8 cellular contexts compared by ENCODE assay signal in the genomic region with DNA sequence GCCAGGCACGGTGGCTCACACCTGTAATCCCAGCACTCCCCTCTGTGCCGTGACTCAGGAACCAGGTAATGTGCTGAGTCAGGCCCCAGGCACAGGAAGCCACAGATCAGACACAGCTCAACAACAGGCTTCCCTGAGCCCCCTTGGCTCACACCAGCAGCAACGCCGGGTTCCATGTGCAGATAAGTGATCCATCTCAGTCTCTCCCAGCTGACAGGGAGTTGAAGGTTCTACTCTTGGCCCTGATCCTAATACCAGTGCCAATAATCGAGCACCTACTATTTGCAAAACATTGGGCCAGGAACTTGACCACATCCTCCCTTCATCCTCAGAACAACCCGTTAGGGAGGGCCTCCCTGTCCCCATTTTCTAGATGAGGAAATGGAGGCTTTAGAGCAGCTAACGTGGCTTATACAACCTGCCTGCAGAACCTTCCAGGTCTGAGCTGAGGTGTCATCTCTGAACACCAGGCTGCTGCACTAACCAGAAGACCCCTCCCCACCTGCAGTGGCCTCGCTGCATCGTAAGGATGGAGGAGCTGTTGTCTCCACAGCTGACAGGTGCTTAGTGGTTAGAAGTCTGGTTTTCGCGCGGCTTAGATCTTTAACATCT.
DNase-seq lines count a peak whose midpoint lies in the region; ATAC-seq and TF ChIP-seq lines count a peak whose summit lies in the region.

No MANE protein-coding gene starts in this region.

- H3K4me1 ChIP-seq in Peyer's patch, result peaks cover 0 to 10% (median 3%) of the 10 kb centered on the region in 4 donors

- H3K27ac ChIP-seq in Peyer's patch, result peak overlapping the region; percentile 29 to 81 (median 54)

- no peaks in the 10 kb centered on the region for H3K36me3 ChIP-seq in Peyer's patch

- TF ChIP-seq CTCF in Peyer's patch (IDR thresholded peaks at IDR 0.05), result peak in 2 of 6 experiments; percentile 4 to 10

- TF ChIP-seq POLR2A in Peyer's patch (IDR thresholded peaks at IDR 0.05), result no peak

- H3K4me3 ChIP-seq in Peyer's patch, result peak overlapping the region in 3 of 4 donors; percentile 20 to 37 (median 29)

- no peak overlapping the region for H3K27ac Mint-ChIP-seq in activated naive CD4-positive, alpha-beta T cell treated with anti-CD3 and anti-CD28 coated beads, Interleukin-2, amount 50 U/mL, for 72 hours

- H3K36me3 Mint-ChIP-seq in activated naive CD4-positive, alpha-beta T cell treated with anti-CD3 and anti-CD28 coated beads, Interleukin-2, amount 50 U/mL, for 72 hours, result no peaks in the 10 kb centered on the region

- ATAC-seq in GM21367 (IDR thresholded peaks at IDR 0.05; ENCODE audit: unreplicated experiment) (peak; percentile 32), GM19455 (IDR thresholded peaks at IDR 0.05; ENCODE audit: unreplicated experiment) (no peak), HG03521 (IDR thresholded peaks at IDR 0.05; ENCODE audit: unreplicated experiment) (no peak)
- ATAC-seq in activated naive CD4-positive, alpha-beta T cell treated with anti-CD3 and anti-CD28 coated beads, Interleukin-2, amount 50 U/mL, for 72 hours, result peak; percentile 49 to 72

- peak in 2 of 3 donors; percentile 82 to 87 for DNase-seq in Peyer's patch
- peak in 1 of 2 donors; percentile 49 for DNase-seq in activated naive CD4-positive, alpha-beta T cell treated with anti-CD3 and anti-CD28 coated beads, Interleukin-2, amount 50 U/mL, for 72 hours (ENCODE audit: low spot score in 2 of 2)
- DNase-seq in stimulated activated CD8-positive, alpha-beta memory T cell treated with anti-CD3 and anti-CD28 coated beads, Interleukin-4, amount 100 ng/mL, for 48 hours, result peak; percentile 70
- DNase-seq in GOT3 (lab: John Stamatoyannopoulos, UW), result no peak
- DNase-seq in DMS79 treated with DMSO at 0.1 percent for 48 hours (lab: John Stamatoyannopoulos, UW), result no peak

- H3K9me3 Mint-ChIP-seq in activated naive CD4-positive, alpha-beta T cell treated with anti-CD3 and anti-CD28 coated beads, Interleukin-2, amount 50 U/mL, for 72 hours, result peaks cover 4% of the 10 kb centered on the region in 2 donors

- H3K27me3 ChIP-seq in Peyer's patch, result no peaks in the 10 kb centered on the region

- peaks cover 0 to 4% (median 0%) of the 10 kb centered on the region in 4 donors for H3K9me3 ChIP-seq in Peyer's patch

Comparison
In these comparisons a context has a peak if more than half of its experiments do, and no peak if none do; other contexts are left out.
1. ATAC-seq: peak in GM21367 (single experiment) and activated naive CD4-positive, alpha-beta T cell treated with anti-CD3 and anti-CD28 coated beads, Interleukin-2, amount 50 U/mL, for 72 hours (2 of 2); none in GM19455 (single experiment) and HG03521 (single experiment).
2. DNase-seq: peak in Peyer's patch (2 of 3) and stimulated activated CD8-positive, alpha-beta memory T cell treated with anti-CD3 and anti-CD28 coated beads, Interleukin-4, amount 100 ng/mL, for 48 hours (single experiment); none in GOT3 (single experiment) and DMS79 treated with DMSO at 0.1 percent for 48 hours (single experiment).